8 cellular contexts compared by ENCODE assay signal in the genomic region with DNA sequence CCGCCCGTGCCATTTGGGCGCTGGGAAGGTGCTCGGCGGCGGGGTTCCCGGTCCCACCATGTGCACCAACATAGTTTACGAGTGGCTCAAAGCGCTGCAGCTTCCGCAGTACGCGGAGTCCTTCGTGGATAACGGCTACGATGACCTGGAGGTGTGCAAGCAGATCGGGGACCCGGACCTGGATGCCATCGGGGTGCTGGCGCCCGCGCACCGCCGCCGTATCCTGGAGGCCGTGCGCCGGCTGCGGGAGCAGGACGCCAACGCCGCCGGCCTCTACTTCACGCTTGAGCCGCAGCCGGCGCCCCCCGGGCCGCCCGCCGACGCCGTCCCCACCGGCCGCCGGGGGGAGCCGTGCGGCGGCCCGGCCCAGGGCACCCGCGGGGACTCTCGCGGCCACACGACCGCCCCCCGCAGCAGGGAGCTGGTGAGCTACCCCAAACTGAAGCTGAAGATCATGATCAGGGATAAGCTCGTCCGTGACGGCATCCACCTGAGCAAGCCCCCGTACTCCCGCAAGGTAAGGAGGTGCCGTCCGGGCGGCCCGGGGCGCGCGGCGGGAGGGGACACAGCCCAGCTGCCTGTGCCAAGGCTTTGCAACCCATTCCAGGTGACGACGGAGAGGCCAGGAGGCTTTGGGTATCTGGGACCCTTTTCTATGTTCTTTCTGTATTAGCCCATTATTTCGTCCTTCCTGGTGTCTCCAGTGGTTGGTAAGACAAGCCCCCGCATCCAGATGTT. TPM values are rescaled to one million over a fixed set of nuclear protein-coding genes. Genes with fewer than 3 reads are reported as not detected.
DNase-seq lines count a peak whose midpoint lies in the region; ATAC-seq and TF ChIP-seq lines count a peak whose summit lies in the region.

No MANE protein-coding gene starts in this region.

- WGBS in suprapubic skin, result 7% methylated on average over 20 of the region's 73 CpGs

- no peaks in the 10 kb centered on the region for H3K9me3 ChIP-seq in suprapubic skin

- no peak overlapping the region for H3K27ac ChIP-seq in suprapubic skin

- peaks cover 34% of the 10 kb centered on the region for H3K4me1 ChIP-seq in suprapubic skin

- H3K27me3 ChIP-seq in GM06990 (replicated peaks; ENCODE audit: control insufficient read depth, insufficient read depth, low read length) (peaks cover 2% of the 10 kb centered on the region; the same call in 1 of the 2 replicates), kidney epithelial cell (ENCODE audit: control insufficient read depth, insufficient read depth, low read length) (peaks cover 6% of the 10 kb centered on the region), suprapubic skin (peaks cover 34% of the 10 kb centered on the region)

- ATAC-seq in HG02642 (IDR thresholded peaks at IDR 0.05; ENCODE audit: poor library complexity, unreplicated experiment), result peak; percentile 25
- no peak for ATAC-seq in GM21737 (IDR thresholded peaks at IDR 0.05; ENCODE audit: unreplicated experiment)

- TF ChIP-seq CTCF in GM06990 (IDR thresholded peaks at IDR 0.05; ENCODE audit: insufficient read depth, low read length, poor library complexity, severe bottlenecking) (no peak), kidney epithelial cell (IDR thresholded peaks at IDR 0.05; ENCODE audit: insufficient read depth, low read length, poor library complexity, severe bottlenecking) (no peak), suprapubic skin (IDR thresholded peaks at IDR 0.05) (no peak)

- TF ChIP-seq POLR2A in suprapubic skin (IDR thresholded peaks at IDR 0.05), result no peak

- DNase-seq in GM06990 (ENCODE audit: extremely low read depth, insufficient read length) (peak; percentile 22), astrocyte of the hippocampus (ENCODE audit: low read depth, low spot score) (peak; percentile 52), kidney epithelial cell (ENCODE audit: low read depth) (no peak), suprapubic skin (ENCODE audit: low spot score in 2 of 2) (no peak), DMS153 treated with DMSO at 0.1 percent for 48 hours (lab: John Stamatoyannopoulos, UW; ENCODE audit: unreplicated experiment) (no peak), SK-N-DZ (ENCODE audit: low spot score) (no peak)

- no peaks in the 10 kb centered on the region for H3K36me3 ChIP-seq in GM06990 (ENCODE audit: control insufficient read depth, insufficient read depth, low read length)
- no peaks in the 10 kb centered on the region for H3K36me3 ChIP-seq in kidney epithelial cell (ENCODE audit: control insufficient read depth, insufficient read depth, low read length)
- no peaks in the 10 kb centered on the region for H3K36me3 ChIP-seq in suprapubic skin

- no peak for TF ChIP-seq EP300 in suprapubic skin (IDR thresholded peaks at IDR 0.05)

- no peak overlapping the region; the same call in 1 of the 2 replicates for H3K4me3 ChIP-seq in GM06990 (replicated peaks; ENCODE audit: low read depth, low read length)
- H3K4me3 ChIP-seq in kidney epithelial cell (ENCODE audit: low read depth, low read length), result peak overlapping the region; percentile 54
- peak overlapping the region; percentile 61 for H3K4me3 ChIP-seq in suprapubic skin

RNA-seq across cellular contexts. Expression of gene SAMD5, which starts 0.6 kb away (rescaled TPM):
- 4.9 and 6.1 TPM in 2 replicates for total RNA-seq in kidney epithelial cell
- 1 to 10 TPM; 1.0 to 7.8 (median 3.7) TPM for total RNA-seq in suprapubic skin
- not detected in 2 replicates for polyA plus RNA-seq in SK-N-DZ (2014; cell fraction: cytosol; rRNA removed)
- polyA plus RNA-seq in SK-N-DZ (2014; cell fraction: nucleus; rRNA removed), result not detected in 2 replicates

Comparison
In these comparisons a context has a peak if more than half of its experiments do, and no peak if none do; other contexts are left out.
1. DNase-seq: peak in GM06990 (single experiment) and astrocyte of the hippocampus (single experiment); none in kidney epithelial cell (single experiment), suprapubic skin (0 of 2), DMS153 treated with DMSO at 0.1 percent for 48 hours (single experiment) and SK-N-DZ (single experiment).